34 cellular contexts compared by ENCODE assay signal in genomic region chr10:51357170-51357569, GRCh38.
"Had no signal": no experiment of that assay in that cellular context is flagged by ENCODE, and none has a peak within 500 bp of the region (broad histone marks: within the 10 kb centered on the region; RNA-seq: fewer than 3 reads in every experiment).

No MANE protein-coding gene starts in this region.

- H3K27me3 ChIP-seq: adrenal gland, ascending aorta, brain microvascular endothelial cell, breast epithelium, cardiac muscle cell had no signal

- DNase-seq: activated effector memory CD4-positive, alpha-beta T cell treated with anti-CD3 and anti-CD28 coated beads, Interleukin-2, amount 50 U/mL, for 16 hours; activated effector memory CD4-positive, alpha-beta T cell treated with Interleukin-2 at 50 U/mL for 16 hours; activated gamma-delta T cell; activated gamma-delta T cell treated with Interleukin-2 at 50 U/mL for 16 hours; activated naive CD4-positive, alpha-beta T cell; activated naive CD4-positive, alpha-beta T cell treated with anti-CD3 and anti-CD28 coated beads for 36 hours; activated naive CD4-positive, alpha-beta T cell treated with anti-CD3 and anti-CD28 coated beads, Interleukin-2, amount 10 ng/mL, durations not matched to agents 7 days and 5 days; activated naive CD4-positive, alpha-beta T cell treated with anti-CD3 and anti-CD28 coated beads, Interleukin-2, amount 50 U/mL, for 16 hours; activated naive CD4-positive, alpha-beta T cell treated with Interleukin-2 at 50 U/mL for 16 hours; activated naive CD8-positive, alpha-beta T cell treated with anti-CD3 and anti-CD28 coated beads for 36 hours; activated naive CD8-positive, alpha-beta T cell treated with anti-CD3 and anti-CD28 coated beads, Interleukin-2, amount 10 ng/mL, durations not matched to agents 7 days and 5 days; activated naive CD8-positive, alpha-beta T cell treated with anti-CD3 and anti-CD28 coated beads, Interleukin-2, amount 50 U/mL, for 24 hours; activated T-cell treated with anti-CD3 and anti-CD28 coated beads for 4 hours; activated T-cell treated with anti-CD3 and anti-CD28 coated beads, Interleukin-2, amount 50 U/mL, for 1 hour; activated T-cell treated with anti-CD3 and anti-CD28 coated beads, Interleukin-2, amount 50 U/mL, for 24 hours; activated T-cell treated with anti-CD3 and anti-CD28 coated beads, Interleukin-2, amount 50 U/mL, for 4 hours; activated T-cell treated with anti-CD3 and anti-CD28 coated beads, Interleukin-2, amount 50 U/mL, for 48 hours; activated T-cell treated with anti-CD3 and anti-CD28 coated beads, Interleukin-2, amount 50 U/mL, for 72 hours; adrenal gland; amniotic stem cell; amygdala; anterior cingulate cortex; aorta; brain microvascular endothelial cell; caudate nucleus; central memory CD4-positive, alpha-beta T cell; cerebellar nuclear complex had no signal

- ATAC-seq: activated naive CD4-positive, alpha-beta T cell treated with anti-CD3 and anti-CD28 coated beads, Interleukin-2, amount 50 U/mL, for 72 hours; activated naive CD8-positive, alpha-beta T cell treated with anti-CD3 and anti-CD28 coated beads, Interleukin-2, amount 50 U/mL, for 24 hours; activated T-cell treated with anti-CD3 and anti-CD28 coated beads, Interleukin-2, amount 50 U/mL, for 4 hours; activated T-cell treated with anti-CD3 and anti-CD28 coated beads, Interleukin-2, amount 50 U/mL, for 72 hours; activated T-helper 17 cell treated with anti-CD3 and anti-CD28 coated beads, Interleukin-2, amount 50 U/mL, for 72 hours had no signal

- H3K4me1 ChIP-seq: adrenal gland, breast epithelium had no signal

- H3K36me3 ChIP-seq: adrenal gland, ascending aorta, brain microvascular endothelial cell, breast epithelium, cardiac muscle cell had no signal

- H3K9me3 ChIP-seq: adrenal gland, ascending aorta, breast epithelium had no signal

- FAIRE-seq: astrocyte, bronchial epithelial cell had no signal

- H3K27ac ChIP-seq: adrenal gland, brain microvascular endothelial cell, breast epithelium, cardiac muscle cell had no signal

- H3K4me3 ChIP-seq: adrenal gland, ascending aorta, breast epithelium, cardiac muscle cell had no signal
